In genomic region chr17:75652934-75653549, GRCh38 we compare ENCODE assay signal across 8 cellular contexts. TPM values are rescaled to one million over a fixed set of nuclear protein-coding genes. Genes with fewer than 3 reads are reported as not detected.
DNase-seq lines count a peak whose midpoint lies in the region; ATAC-seq, FAIRE-seq and TF ChIP-seq lines count a peak whose summit lies in the region.

No MANE protein-coding gene starts in this region.

- peak; percentile 66 for DNase-seq in BE2C
- peak; percentile 75 for DNase-seq in OCI-LY7 (ENCODE audit: low spot score)
- peak; percentile 38 for DNase-seq in chondrocyte (ENCODE audit: low spot score)
- peak; percentile 39 to 62 for DNase-seq in lung microvascular endothelial cell (ENCODE audit: low read depth in 2 of 2)
- no peak for DNase-seq in frontal cortex (ENCODE audit: low spot score in 2 of 2)

- intact Hi-C loops in OCI-LY7 (cut with micrococcal nuclease; ENCODE audit: unreplicated experiment) = loop anchor here (1.0 kb wide), 2 partner anchors 20 to 52 kb away; partner anchors contain the start of gene SMIM5

- no peaks in the 10 kb centered on the region for H3K27me3 Mint-ChIP-seq in chondrocyte (ENCODE audit: low read depth)

- no peaks in the 10 kb centered on the region for H3K4me1 ChIP-seq in BE2C
- H3K4me1 ChIP-seq in OCI-LY7 (ENCODE audit: insufficient read depth, low read length, poor library complexity, severe bottlenecking) = peaks cover 33% of the 10 kb centered on the region

- H3K9me3 ChIP-seq in BE2C (no peaks in the 10 kb centered on the region), OCI-LY7 (ENCODE audit: low read length) (no peaks in the 10 kb centered on the region)

- H3K4me3 Mint-ChIP-seq in chondrocyte (ENCODE audit: unreplicated experiment) = no peak overlapping the region

- H3K4me3 ChIP-seq in BE2C (ENCODE audit: low read depth, low read length) = no peak overlapping the region
- no peak overlapping the region for H3K4me3 ChIP-seq in OCI-LY7 (ENCODE audit: low read depth, low read length, poor library complexity, severe bottlenecking)

- POLR2A ChIA-PET in OCI-LY7 (lab: Charles Lee) = interaction anchor here (1.2 to 1.8 kb wide), 2 partner anchors 18 to 36 kb away, joined by 4 to 11 read pairs; no protein-coding TSS in a partner anchor

- peaks cover 20% of the 10 kb centered on the region for H3K36me3 Mint-ChIP-seq in chondrocyte (ENCODE audit: low read depth)

- H3K36me3 ChIP-seq in BE2C (peaks cover 5% of the 10 kb centered on the region), OCI-LY7 (ENCODE audit: insufficient read depth, low read length) (peaks cover 92% of the 10 kb centered on the region)

- no peak overlapping the region for H3K4me2 ChIP-seq in OCI-LY7 (ENCODE audit: low read length)

- TF ChIP-seq CTCF in BE2C (IDR thresholded peaks at IDR 0.05; ENCODE audit: low read depth, low read length) (peak; percentile 93), GM12873 (IDR thresholded peaks at IDR 0.05; ENCODE audit: insufficient read depth, low read depth, low read length, missing control alignments) (peak; percentile 89), OCI-LY7 (conservative IDR thresholded peaks at IDR 0.05; ENCODE audit: low read length) (peak; percentile 97), chondrocyte (IDR thresholded peaks at IDR 0.05) (peak; percentile 80)

- no TSS peak for BruUV-seq in OCI-LY7 (replicated peaks; lab: Mats Ljungman, UMichigan)

- no peak for FAIRE-seq in frontal cortex (lab: Jason Lieb, UNC)

- no peak overlapping the region for H3K27ac Mint-ChIP-seq in chondrocyte (ENCODE audit: unreplicated experiment)

- no peaks in the 10 kb centered on the region for H3K4me1 Mint-ChIP-seq in chondrocyte (ENCODE audit: low read depth)

- no peaks in the 10 kb centered on the region for H3K27me3 ChIP-seq in BE2C

- H3K27ac ChIP-seq in OCI-LY7 (ENCODE audit: low read depth, low read length, poor library complexity, severe bottlenecking) = peak overlapping the region; percentile 14

- H3K9me2 ChIP-seq in OCI-LY7 (ENCODE audit: insufficient read depth, low read length) = no peaks in the 10 kb centered on the region

- no peaks in the 10 kb centered on the region for H4K20me1 ChIP-seq in OCI-LY7 (ENCODE audit: insufficient read depth, low read length)

- H3K9me3 Mint-ChIP-seq in chondrocyte (ENCODE audit: low read depth) = no peaks in the 10 kb centered on the region

- ATAC-seq in HG02571 (IDR thresholded peaks at IDR 0.05; ENCODE audit: unreplicated experiment) = no peak
- no peak for ATAC-seq in HG03139 (IDR thresholded peaks at IDR 0.05; ENCODE audit: unreplicated experiment)

- no peaks in the 10 kb centered on the region for H3K79me2 ChIP-seq in OCI-LY7 (ENCODE audit: insufficient read depth, low read depth, low read length)

- CTCF ChIA-PET in OCI-LY7 (lab: Charles Lee; ENCODE audit: unreplicated experiment) = interaction anchor here (1.4 to 3.8 kb wide), 2 partner anchors 10 to 20 kb away, joined by 3 to 19 read pairs; partner anchors contain the start of gene SMIM5

- H2AFZ ChIP-seq in OCI-LY7 (ENCODE audit: low read length) = no peak overlapping the region

RNA-seq across cellular contexts. Expression of gene RECQL5, which starts 13.9 kb away (rescaled TPM):
- 69.1 TPM for polyA plus RNA-seq in BE2C (2012; ENCODE audit: insufficient read depth, insufficient read length, low read depth)
- total RNA-seq in OCI-LY7 (2014; rRNA removed; shearing (Covaris generic)) = 90.0 and 91.9 TPM in 2 replicates
- total RNA-seq in OCI-LY7 (2022) (133 and 139 TPM in 2 replicates), chondrocyte (20.4 to 30.4 TPM (median 21.1 TPM) in 3 replicates), lung microvascular endothelial cell (9.6 and 15.7 TPM in 2 replicates), frontal cortex (6.1 TPM)

RNA-seq across cellular contexts. Expression of gene SAP30BP, which starts 14.1 kb away (rescaled TPM):
- polyA plus RNA-seq in BE2C (2012; ENCODE audit: insufficient read depth, insufficient read length, low read depth) = 162 TPM
- 122 and 127 TPM in 2 replicates for total RNA-seq in OCI-LY7 (2014; rRNA removed; shearing (Covaris generic))
- total RNA-seq in OCI-LY7 (2022) (180 and 187 TPM in 2 replicates), chondrocyte (59.9 to 91.8 TPM (median 67.5 TPM) in 3 replicates), lung microvascular endothelial cell (36.8 and 43.7 TPM in 2 replicates), frontal cortex (39.9 TPM)

RNA-seq across cellular contexts. Expression of gene SMIM5, which starts 19.8 kb away (rescaled TPM):
- polyA plus RNA-seq in BE2C (2012; ENCODE audit: insufficient read depth, insufficient read length, low read depth) = 0.46 TPM
- total RNA-seq in OCI-LY7 (2014; rRNA removed; shearing (Covaris generic)) = 0.06 TPM in 1 of 2 replicates, not detected in the other
- total RNA-seq in OCI-LY7 (2022) (not detected in 2 replicates), chondrocyte (0.23 to 0.29 TPM in 2 of 3 replicates, not detected in the other), lung microvascular endothelial cell (not detected in 2 replicates), frontal cortex (under 0.01 TPM)

Comparison
In these comparisons a context has a peak if more than half of its experiments do, and no peak if none do; other contexts are left out.
1. DNase-seq: peak in BE2C (single experiment), OCI-LY7 (single experiment), chondrocyte (single experiment) and lung microvascular endothelial cell (2 of 2); none in frontal cortex (0 of 2).
2. Peak in every context shown above with its lines, with median percentiles within 50 percentile points of each other: CTCF ChIP-seq.